ENCODE assay signal across 24 cellular contexts in the genomic region with DNA sequence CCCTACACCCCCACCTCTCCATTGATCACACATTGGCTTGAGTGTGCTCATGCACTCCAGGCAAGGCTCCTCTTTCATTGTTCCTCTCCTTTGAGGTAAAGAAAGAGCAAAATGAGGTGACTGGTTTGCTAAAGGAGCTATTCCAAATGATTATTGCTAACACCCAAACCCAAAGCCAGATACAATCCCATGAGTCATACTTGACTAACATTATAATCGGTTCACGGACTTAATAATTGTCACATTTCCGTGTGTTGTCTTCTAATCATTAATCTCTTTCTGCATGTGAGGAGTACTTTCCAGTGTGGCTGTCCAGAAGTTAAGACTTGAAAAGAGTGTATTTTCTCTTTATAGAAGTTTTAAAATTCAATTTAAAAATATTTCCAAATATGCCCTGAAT.
DNase-seq lines count a peak whose midpoint lies in the region; FAIRE-seq and TF ChIP-seq lines count a peak whose summit lies in the region.
"Had no signal": no experiment of that assay in that cellular context is flagged by ENCODE, and none has a peak within 500 bp of the region (broad histone marks: within the 10 kb centered on the region; RNA-seq: fewer than 3 reads in every experiment).

No MANE protein-coding gene starts in this region.

- peaks cover 0 to 4% of the 10 kb centered on the region in 2 donors for H3K27me3 Mint-ChIP-seq in CD4-positive, alpha-beta memory T cell

- CTCF ChIA-PET in CD4-positive, alpha-beta memory T cell (lab: Charles Lee; ENCODE audit: partially characterized antibody): interaction anchor here (1.0 kb wide), 1 partner anchor 589 kb away, joined by 3 read pairs; no protein-coding TSS in a partner anchor

- no peaks in the 10 kb centered on the region for H3K79me1 ChIP-seq in neuronal stem cell (ENCODE audit: low read depth, low read length)

- H3K4me2 ChIP-seq in neuronal stem cell (ENCODE audit: insufficient read depth, low read length, poor library complexity, severe bottlenecking) (no peak overlapping the region), Karpas-422 (ENCODE audit: low read depth, low read length, poor library complexity, severe bottlenecking) (no peak overlapping the region)

- no peak for TF ChIP-seq EP300 in suprapubic skin (IDR thresholded peaks at IDR 0.05)

- no peaks in the 10 kb centered on the region for H3K79me2 ChIP-seq in Karpas-422 (ENCODE audit: low read length)

- no peak overlapping the region for H2AK5ac ChIP-seq in neuronal stem cell (ENCODE audit: low read depth, low read length)

- H3K9me2 ChIP-seq in Karpas-422 (replicated peaks; ENCODE audit: insufficient read depth, low read length): no peaks in the 10 kb centered on the region

- POLR2A ChIA-PET in CD4-positive, alpha-beta memory T cell (lab: Charles Lee; ENCODE audit: partially characterized antibody): no interaction called here

- no peak overlapping the region for H2BK120ac ChIP-seq in neuronal stem cell (ENCODE audit: low read depth, low read length)

- H2AFZ ChIP-seq in neuronal stem cell (ENCODE audit: low read length) (peak overlapping the region; percentile 11), Karpas-422 (ENCODE audit: low read length) (no peak overlapping the region)

- no peak overlapping the region for H3K18ac ChIP-seq in neuronal stem cell (ENCODE audit: low read length)

- H3K9ac ChIP-seq in neuronal stem cell (ENCODE audit: low read depth, low read length, poor library complexity) (no peak overlapping the region), Karpas-422 (ENCODE audit: low read length) (no peak overlapping the region)

- no peak overlapping the region for H3K4me3 Mint-ChIP-seq in CD4-positive, alpha-beta memory T cell
- H3K4me3 Mint-ChIP-seq: CD8-positive, alpha-beta T cell had no signal

- H3K4me3 ChIP-seq in neuronal stem cell (ENCODE audit: low read length in 2 of 2) (no peak overlapping the region), suprapubic skin (no peak overlapping the region), Karpas-422 (ENCODE audit: low read length) (no peak overlapping the region)
- no peak overlapping the region for H3K4me3 ChIP-seq in CD4-positive, alpha-beta memory T cell (ENCODE audit: low read length in 2 of 2)
- H3K4me3 ChIP-seq: SJSA1 had no signal

- H3K14ac ChIP-seq in neuronal stem cell (ENCODE audit: low read length): no peak overlapping the region

- no peak overlapping the region for H2BK15ac ChIP-seq in neuronal stem cell (ENCODE audit: low read length)

- H3K23ac ChIP-seq in neuronal stem cell (ENCODE audit: low read depth, low read length, poor library complexity): no peak overlapping the region

- intact Hi-C loops in CD4-positive, alpha-beta memory T cell (cut with micrococcal nuclease): no loop called here

- DNase-seq in RCC 7860 (ENCODE audit: low spot score) (peak; percentile 14), glomerular visceral epithelial cell (ENCODE audit: extremely low spot score) (peak; percentile 50), neuronal stem cell (ENCODE audit: low spot score) (peak; percentile 11), suprapubic skin (ENCODE audit: low spot score in 2 of 2) (no peak), NAMALWA (ENCODE audit: low spot score) (no peak), Karpas-422 (no peak)
- DNase-seq in CD4-positive, alpha-beta memory T cell: no peak
- DNase-seq: C1 segment of cervical spinal cord; Caco-2; CD8-positive, alpha-beta T cell; DMS79 treated with DMSO at 0.1 percent for 48 hours; GF-D8; NCI-H1092 treated with DMSO at 0.1 percent for 48 hours; NCI-H1436; NCI-H187 treated with DMSO at 0.1 percent for 48 hours; NCI-H2107; NCI-H446; NCI-H524 treated with DMSO at 0.1 percent for 48 hours; NCI-H774; PC-3; Right ventricle myocardium superior had no signal

- TF ChIP-seq POLR2A in suprapubic skin (IDR thresholded peaks at IDR 0.05): no peak

- no peak overlapping the region for H3K4ac ChIP-seq in neuronal stem cell (ENCODE audit: low read length)

- no peaks in the 10 kb centered on the region for H4K20me1 ChIP-seq in Karpas-422 (ENCODE audit: insufficient read depth, low read depth, low read length)

- no peak overlapping the region for H2BK5ac ChIP-seq in neuronal stem cell (ENCODE audit: low read length)

- no peaks in the 10 kb centered on the region for H3K27me3 ChIP-seq in neuronal stem cell (ENCODE audit: control insufficient read depth in 3 of 3, insufficient read depth in 3 of 3, low read depth in 1 of 3, low read length in 3 of 3)
- no peaks in the 10 kb centered on the region for H3K27me3 ChIP-seq in CD4-positive, alpha-beta memory T cell (ENCODE audit: insufficient read depth, low read length)
- no peaks in the 10 kb centered on the region for H3K27me3 ChIP-seq in suprapubic skin
- peaks cover 4% of the 10 kb centered on the region; the same call in 1 of the 2 replicates for H3K27me3 ChIP-seq in Karpas-422 (ENCODE audit: low read length)
- H3K27me3 ChIP-seq: SJSA1 had no signal

- WGBS in neuronal stem cell (ENCODE audit: extremely low coverage in 2 of 2, insufficient read length in 2 of 2, insufficient replicate concordance in 1 of 2), 2 donors: no CpG with 5 or more reads among the region's 3 CpGs
- WGBS in suprapubic skin: 36% methylated on average over 3 of the region's 3 CpGs

- peak; percentile 86 for FAIRE-seq in RCC 7860 (lab: Jason Lieb, UNC)
- FAIRE-seq: GM12891 had no signal

- H3K36me3 Mint-ChIP-seq in CD4-positive, alpha-beta memory T cell: no peaks in the 10 kb centered on the region
- H3K36me3 Mint-ChIP-seq: CD8-positive, alpha-beta T cell had no signal

- TF ChIP-seq CTCF in suprapubic skin (IDR thresholded peaks at IDR 0.05): no peak

- no peaks in the 10 kb centered on the region for H3K4me1 Mint-ChIP-seq in CD4-positive, alpha-beta memory T cell

- H3K27ac Mint-ChIP-seq in CD4-positive, alpha-beta memory T cell: no peak overlapping the region
- H3K27ac Mint-ChIP-seq: CD8-positive, alpha-beta T cell had no signal

- H3K9me3 Mint-ChIP-seq in CD4-positive, alpha-beta memory T cell: peaks cover 0 to 7% (median 1%) of the 10 kb centered on the region in 8 donors

- H3K4me1 ChIP-seq in neuronal stem cell (ENCODE audit: control insufficient read depth in 2 of 2, insufficient read depth in 1 of 2, low read depth in 1 of 2, low read length in 2 of 2) (peaks cover 8 to 10% of the 10 kb centered on the region in 2 donors), suprapubic skin (no peaks in the 10 kb centered on the region), Karpas-422 (ENCODE audit: low read length) (no peaks in the 10 kb centered on the region)
- no peaks in the 10 kb centered on the region for H3K4me1 ChIP-seq in CD4-positive, alpha-beta memory T cell (ENCODE audit: insufficient read depth, low read length)
- H3K4me1 ChIP-seq: Caco-2, SJSA1 had no signal

- no peak overlapping the region for H4K8ac ChIP-seq in neuronal stem cell (ENCODE audit: low read depth, low read length)

- no peak overlapping the region for H4K91ac ChIP-seq in neuronal stem cell (ENCODE audit: low read depth, low read length, poor library complexity)

- H3K36me3 ChIP-seq in neuronal stem cell (replicated peaks in 1 of 2; ENCODE audit: control insufficient read depth in 2 of 2, insufficient read depth in 2 of 2, low read length in 2 of 2): no peaks in the 10 kb centered on the region
- no peaks in the 10 kb centered on the region for H3K36me3 ChIP-seq in CD4-positive, alpha-beta memory T cell (ENCODE audit: insufficient read depth, low read length)
- H3K36me3 ChIP-seq in suprapubic skin: no peaks in the 10 kb centered on the region
- no peaks in the 10 kb centered on the region for H3K36me3 ChIP-seq in Karpas-422 (ENCODE audit: insufficient read depth, low read length)
- H3K36me3 ChIP-seq: SJSA1 had no signal

- H3K27ac ChIP-seq in neuronal stem cell (replicated peaks; ENCODE audit: low read length): no peak overlapping the region
- H3K27ac ChIP-seq in CD4-positive, alpha-beta memory T cell (ENCODE audit: low read depth, low read length): no peak overlapping the region
- H3K27ac ChIP-seq in suprapubic skin: no peak overlapping the region
- H3K27ac ChIP-seq in Karpas-422 (ENCODE audit: low read length): no peak overlapping the region
- H3K27ac ChIP-seq: HL-60, SJSA1 had no signal

- no peaks in the 10 kb centered on the region for H3K9me3 ChIP-seq in neuronal stem cell (replicated peaks in 1 of 2; ENCODE audit: control insufficient read depth in 2 of 2, insufficient read depth in 1 of 2, low read depth in 1 of 2, low read length in 2 of 2)
- no peaks in the 10 kb centered on the region for H3K9me3 ChIP-seq in CD4-positive, alpha-beta memory T cell (ENCODE audit: control insufficient read depth in 1 of 2, low read length in 2 of 2)
- no peaks in the 10 kb centered on the region for H3K9me3 ChIP-seq in suprapubic skin
- no peaks in the 10 kb centered on the region for H3K9me3 ChIP-seq in Karpas-422 (ENCODE audit: low read length)
- H3K9me3 ChIP-seq: Caco-2, SJSA1 had no signal

- no peak overlapping the region for H2BK12ac ChIP-seq in neuronal stem cell (ENCODE audit: low read length)

Comparison
In these comparisons a context has a peak if more than half of its experiments do, and no peak if none do; other contexts are left out.
1. DNase-seq: peak in RCC 7860 (single experiment), glomerular visceral epithelial cell (single experiment) and neuronal stem cell (single experiment); none in CD4-positive, alpha-beta memory T cell (0 of 5), suprapubic skin (0 of 2), NAMALWA (single experiment) and Karpas-422 (single experiment).